In the genomic region with DNA sequence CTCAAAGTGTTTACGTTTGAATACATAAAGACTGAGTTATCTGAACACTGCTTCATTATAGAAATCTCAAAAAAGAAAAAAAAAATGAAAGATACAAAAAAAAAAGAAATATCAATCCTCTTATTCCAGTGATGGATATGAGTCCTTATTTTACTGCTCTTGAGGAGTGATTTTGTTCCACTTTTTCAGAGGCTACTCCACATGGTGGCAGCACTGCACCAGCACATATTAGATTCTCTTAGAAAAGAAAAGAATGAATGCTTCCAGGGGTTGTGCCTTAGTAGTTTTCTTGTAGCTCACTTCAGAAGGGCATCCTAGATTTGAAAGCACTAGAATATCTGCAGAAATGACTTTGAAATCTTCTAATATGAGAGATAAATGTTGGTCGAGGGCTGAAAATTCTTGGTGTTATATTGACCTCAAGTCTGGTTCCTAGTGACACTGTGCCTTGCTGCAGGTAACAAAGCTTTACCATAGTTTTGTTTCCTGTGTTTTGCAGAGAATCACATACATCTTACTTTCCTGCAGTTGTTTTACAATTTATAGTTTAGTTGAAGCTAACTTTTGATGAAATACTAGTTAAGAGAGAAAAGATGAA, we compare ENCODE assay signal across 8 cellular contexts. TPM values are rescaled to one million over a fixed set of nuclear protein-coding genes. Genes with fewer than 3 reads are reported as not detected.
DNase-seq lines count a peak whose midpoint lies in the region; ATAC-seq and TF ChIP-seq lines count a peak whose summit lies in the region.

No MANE protein-coding gene starts in this region.

- peaks cover 37% of the 10 kb centered on the region for H3K36me3 Mint-ChIP-seq in activated CD4-positive, alpha-beta T cell treated with anti-CD3 and anti-CD28 coated beads, Interleukin-2, amount 10 ng/mL, durations not matched to agents 24 days and 14 days (ENCODE audit: low read depth)

- no peak overlapping the region for H2BK120ac ChIP-seq in trophoblast cell (ENCODE audit: insufficient read depth, low read length, poor library complexity)

- no peak overlapping the region for H3K4ac ChIP-seq in trophoblast cell (ENCODE audit: low read depth, low read length)

- no peaks in the 10 kb centered on the region for H3K9me3 Mint-ChIP-seq in activated CD4-positive, alpha-beta T cell treated with anti-CD3 and anti-CD28 coated beads, Interleukin-2, amount 10 ng/mL, durations not matched to agents 24 days and 14 days

- peak; percentile 69 for TF ChIP-seq CTCF in fibroblast of the aortic adventitia (IDR thresholded peaks at IDR 0.05; ENCODE audit: insufficient read depth, low read length)

- no peak overlapping the region for H3K9ac ChIP-seq in trophoblast cell (ENCODE audit: low read length)

- H3K4me3 ChIP-seq in fibroblast of the aortic adventitia (ENCODE audit: low read depth, low read length) (no peak overlapping the region), trophoblast cell (ENCODE audit: low read depth, low read length) (no peak overlapping the region)

- no peaks in the 10 kb centered on the region for H3K79me1 ChIP-seq in trophoblast cell (ENCODE audit: low read length)

- H3K27me3 Mint-ChIP-seq in activated CD4-positive, alpha-beta T cell treated with anti-CD3 and anti-CD28 coated beads, Interleukin-2, amount 10 ng/mL, durations not matched to agents 24 days and 14 days, result no peaks in the 10 kb centered on the region

- H3K27ac ChIP-seq in trophoblast cell (ENCODE audit: low read depth, low read length), result no peak overlapping the region

- no peak overlapping the region for H3K18ac ChIP-seq in trophoblast cell (ENCODE audit: low read length)

- DNase-seq in activated CD8-positive, alpha-beta memory T cell treated with anti-CD3 and anti-CD28 coated beads, Interleukin-2, amount 50 U/mL, for 4 hours, result peak; percentile 28
- DNase-seq in activated CD8-positive, alpha-beta memory T cell treated with anti-CD3 and anti-CD28 coated beads for 24 hours, result no peak
- DNase-seq in NCI-H1436 (lab: John Stamatoyannopoulos, UW), result peak; percentile 50
- peak; percentile 79 for DNase-seq in activated CD4-positive, alpha-beta T cell treated with anti-CD3 and anti-CD28 coated beads, Interleukin-2, amount 10 ng/mL, durations not matched to agents 24 days and 14 days
- peak; percentile 70 for DNase-seq in fibroblast of the aortic adventitia (ENCODE audit: low read depth)
- DNase-seq in trophoblast cell, result peak; percentile 67 to 78
- no peak for DNase-seq in posterior vena cava (ENCODE audit: low spot score)

- no peaks in the 10 kb centered on the region for H3K79me2 ChIP-seq in trophoblast cell (ENCODE audit: control insufficient read depth, insufficient read depth, low read length, poor library complexity)

- H4K91ac ChIP-seq in trophoblast cell (ENCODE audit: low read depth, low read length), result no peak overlapping the region

- no peak overlapping the region for H3K4me3 Mint-ChIP-seq in activated CD4-positive, alpha-beta T cell treated with anti-CD3 and anti-CD28 coated beads, Interleukin-2, amount 10 ng/mL, durations not matched to agents 24 days and 14 days

- WGBS in trophoblast cell (ENCODE audit: extremely low coverage, insufficient coverage, insufficient read length), result no CpG with 5 or more reads among the region's 2 CpGs

- no peak for ATAC-seq in HG03025 (IDR thresholded peaks at IDR 0.05; ENCODE audit: low FRiP score, unreplicated experiment)

- H3K14ac ChIP-seq in trophoblast cell (ENCODE audit: low read length), result no peak overlapping the region

- peaks cover 11 to 13% of the 10 kb centered on the region in 2 experiments for H3K36me3 ChIP-seq in trophoblast cell (ENCODE audit: control insufficient read depth in 1 of 2, insufficient read depth in 2 of 2, low read length in 2 of 2)

- no peak overlapping the region for H3K4me2 ChIP-seq in trophoblast cell (ENCODE audit: low read length)

- no peak overlapping the region for H4K12ac ChIP-seq in trophoblast cell (ENCODE audit: low read depth, low read length)

- no peaks in the 10 kb centered on the region for H3K9me3 ChIP-seq in trophoblast cell (ENCODE audit: insufficient read depth, low read depth, low read length)

- H3K27me3 ChIP-seq in trophoblast cell (ENCODE audit: insufficient read depth, low read length), result no peaks in the 10 kb centered on the region

- no peak overlapping the region for H4K8ac ChIP-seq in trophoblast cell (ENCODE audit: low read depth, low read length)

- peaks cover 3% of the 10 kb centered on the region for H3K4me1 Mint-ChIP-seq in activated CD4-positive, alpha-beta T cell treated with anti-CD3 and anti-CD28 coated beads, Interleukin-2, amount 10 ng/mL, durations not matched to agents 24 days and 14 days

- H2AK5ac ChIP-seq in trophoblast cell (ENCODE audit: low read length), result no peak overlapping the region

- H3K23ac ChIP-seq in trophoblast cell (ENCODE audit: low read length), result no peak overlapping the region

- H2BK5ac ChIP-seq in trophoblast cell (ENCODE audit: low read depth, low read length, poor library complexity), result no peak overlapping the region

- H3K4me1 ChIP-seq in trophoblast cell (ENCODE audit: control insufficient read depth in 1 of 2, insufficient read depth in 2 of 2, low read length in 2 of 2), result no peaks in the 10 kb centered on the region

- intact Hi-C loops in activated CD4-positive, alpha-beta T cell treated with anti-CD3 and anti-CD28 coated beads, Interleukin-2, amount 10 ng/mL, durations not matched to agents 24 days and 14 days (cut with micrococcal nuclease), result loop anchor here (1.0 kb wide), 1 partner anchor 134 kb away; no protein-coding TSS in a partner anchor
- intact Hi-C loops in posterior vena cava (cut with DNase I), result loop anchor here (5.0 to 10.0 kb wide), 2 partner anchors 132 to 134 kb away; no protein-coding TSS in a partner anchor

- no peak overlapping the region for H2BK12ac ChIP-seq in trophoblast cell (ENCODE audit: low read length)

- no peak overlapping the region for H2AFZ ChIP-seq in trophoblast cell (ENCODE audit: insufficient read depth, low read length, poor library complexity)

- H3K27ac Mint-ChIP-seq in activated CD4-positive, alpha-beta T cell treated with anti-CD3 and anti-CD28 coated beads, Interleukin-2, amount 10 ng/mL, durations not matched to agents 24 days and 14 days, result no peak overlapping the region

RNA-seq across cellular contexts. Expression of a gene that starts 25.9 kb away (rescaled TPM):
- 164 and 172 TPM in 2 replicates for total RNA-seq in activated CD4-positive, alpha-beta T cell treated with anti-CD3 and anti-CD28 coated beads, Interleukin-2, amount 10 ng/mL, durations not matched to agents 24 days and 14 days
- total RNA-seq in fibroblast of the aortic adventitia (ENCODE audit: low replicate concordance) (101 and 118 TPM in 2 replicates), posterior vena cava (100 to 1,000 TPM; 101 to 105 TPM)
- polyA plus RNA-seq in trophoblast cell (2013), result 74.9 and 77.3 TPM in 2 replicates

RNA-seq across cellular contexts. Expression of a gene that starts 34.7 kb away (rescaled TPM):
- 4.5 and 4.8 TPM in 2 replicates for total RNA-seq in activated CD4-positive, alpha-beta T cell treated with anti-CD3 and anti-CD28 coated beads, Interleukin-2, amount 10 ng/mL, durations not matched to agents 24 days and 14 days
- total RNA-seq in fibroblast of the aortic adventitia (ENCODE audit: low replicate concordance) (6.1 and 8.8 TPM in 2 replicates), posterior vena cava (1 to 10 TPM; 3.4 to 3.6 TPM)
- 3.6 and 4.0 TPM in 2 replicates for polyA plus RNA-seq in trophoblast cell (2013)

RNA-seq across cellular contexts. Expression of a gene that starts 52.4 kb away (rescaled TPM):
- 0.07 TPM in 1 of 2 replicates, not detected in the other for total RNA-seq in activated CD4-positive, alpha-beta T cell treated with anti-CD3 and anti-CD28 coated beads, Interleukin-2, amount 10 ng/mL, durations not matched to agents 24 days and 14 days
- total RNA-seq in fibroblast of the aortic adventitia (ENCODE audit: low replicate concordance) (not detected in 2 replicates), posterior vena cava (not detected)
- polyA plus RNA-seq in trophoblast cell (2013), result 0.01 TPM in 1 of 2 replicates, not detected in the other

Comparison
In these comparisons a context has a peak if more than half of its experiments do, and no peak if none do; other contexts are left out.
1. DNase-seq: peak in activated CD8-positive, alpha-beta memory T cell treated with anti-CD3 and anti-CD28 coated beads, Interleukin-2, amount 50 U/mL, for 4 hours (single experiment), NCI-H1436 (single experiment), activated CD4-positive, alpha-beta T cell treated with anti-CD3 and anti-CD28 coated beads, Interleukin-2, amount 10 ng/mL, durations not matched to agents 24 days and 14 days (single experiment), fibroblast of the aortic adventitia (single experiment) and trophoblast cell (2 of 2); none in activated CD8-positive, alpha-beta memory T cell treated with anti-CD3 and anti-CD28 coated beads for 24 hours (single experiment) and posterior vena cava (single experiment).